In the genomic region with DNA sequence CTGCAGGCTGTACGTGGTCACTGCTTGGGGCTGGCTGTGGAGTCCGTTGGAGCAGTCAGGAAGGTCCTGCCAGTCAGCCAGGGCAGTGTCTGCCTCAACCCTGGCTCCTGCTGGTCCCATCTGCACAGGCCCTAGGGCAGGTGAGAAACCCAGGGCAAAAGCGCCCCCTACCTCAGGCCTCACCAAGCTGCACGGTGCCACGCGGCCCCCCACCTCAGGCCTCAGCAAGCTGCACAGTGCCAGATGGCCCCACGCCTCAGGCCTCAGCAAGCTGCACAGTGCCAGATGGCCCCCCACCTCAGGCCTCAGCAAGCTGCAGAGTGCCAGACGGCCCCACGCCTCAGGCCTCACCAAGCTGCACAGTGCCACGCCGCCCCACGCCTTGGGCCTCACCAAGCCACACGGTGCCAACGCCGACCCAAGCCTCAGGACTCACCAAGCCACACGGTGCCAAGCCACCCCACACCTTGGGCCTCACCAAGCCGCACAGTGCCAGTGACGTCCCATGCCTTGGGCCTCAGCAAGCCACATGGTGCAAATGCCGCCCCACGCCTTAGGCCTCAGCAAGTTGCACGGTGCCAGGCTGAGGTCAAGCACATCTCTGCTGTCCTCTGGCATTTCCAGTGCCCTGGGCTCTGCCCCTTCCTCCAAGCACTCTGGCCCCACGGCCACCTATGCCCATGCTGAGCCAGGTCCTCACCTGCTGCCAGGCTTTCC, we compare ENCODE assay signal across 10 cellular contexts. TPM values are rescaled to one million over a fixed set of nuclear protein-coding genes. Genes with fewer than 3 reads are reported as not detected.
DNase-seq lines count a peak whose midpoint lies in the region; ATAC-seq and TF ChIP-seq lines count a peak whose summit lies in the region.
"Had no signal": no experiment of that assay in that cellular context is flagged by ENCODE, and none has a peak within 500 bp of the region (broad histone marks: within the 10 kb centered on the region; RNA-seq: fewer than 3 reads in every experiment).

No MANE protein-coding gene starts in this region.

- no peaks in the 10 kb centered on the region for H3K36me3 ChIP-seq in SU-DHL-6 (ENCODE audit: low read length)

- TF ChIP-seq CTCF in SU-DHL-6 (IDR thresholded peaks at IDR 0.05; ENCODE audit: insufficient read depth, low read length, poor library complexity, severe bottlenecking) = peak; percentile 27

- no peaks in the 10 kb centered on the region for H3K9me2 ChIP-seq in SU-DHL-6 (replicated peaks; ENCODE audit: insufficient read depth, low read length)

- peaks cover 0 to 4% (median 2%) of the 10 kb centered on the region in 3 donors for H3K27me3 Mint-ChIP-seq in immature natural killer cell (ENCODE audit: low read depth in 3 of 3)

- no peaks in the 10 kb centered on the region for H3K27me3 ChIP-seq in SU-DHL-6 (ENCODE audit: low read length)
- H3K27me3 ChIP-seq: ascending aorta had no signal

- peak overlapping the region in 2 of 6 donors; percentile 17 to 29 for H3K27ac Mint-ChIP-seq in immature natural killer cell

- H3K4me2 ChIP-seq in SU-DHL-6 (ENCODE audit: low read depth, low read length, poor library complexity, severe bottlenecking) = no peak overlapping the region

- no peak overlapping the region for H2AFZ ChIP-seq in SU-DHL-6 (ENCODE audit: low read depth, low read length, severe bottlenecking)

- DNase-seq in stimulated activated CD4-positive, alpha-beta T cell treated with anti-CD3 and anti-CD28 coated beads, Interleukin-4, amount 100 ng/mL, for 24 hours = peak; percentile 26
- no peak for DNase-seq in stimulated activated CD4-positive, alpha-beta T cell treated with anti-CD3 and anti-CD28 coated beads, Interleukin-4, amount 100 ng/mL, for 4 hours
- DNase-seq in dermis blood vessel endothelial cell (peak; percentile 44), HPDE6-E6E7 (ENCODE audit: extremely low spot score) (no peak), immature natural killer cell (no peak)
- DNase-seq: SW 1271 had no signal

- no peaks in the 10 kb centered on the region for H4K20me1 ChIP-seq in SU-DHL-6 (ENCODE audit: low read depth, low read length)

- ATAC-seq in HG03439 (IDR thresholded peaks at IDR 0.05; ENCODE audit: unreplicated experiment) = no peak
- ATAC-seq in HG03139 (IDR thresholded peaks at IDR 0.05; ENCODE audit: unreplicated experiment) = no peak

- H3K79me2 ChIP-seq in SU-DHL-6 (ENCODE audit: insufficient read depth, low read length) = no peaks in the 10 kb centered on the region

- H3K9me3 ChIP-seq in SU-DHL-6 (ENCODE audit: insufficient read depth, low read length) = no peaks in the 10 kb centered on the region
- H3K9me3 ChIP-seq: ascending aorta had no signal

- no peak overlapping the region for H3K9ac ChIP-seq in SU-DHL-6 (ENCODE audit: low read length)

- no peaks in the 10 kb centered on the region for H3K36me3 Mint-ChIP-seq in immature natural killer cell

- H3K4me1 Mint-ChIP-seq in immature natural killer cell = peaks cover 52 to 63% of the 10 kb centered on the region in 2 donors

- no peak overlapping the region for H3K4me3 ChIP-seq in SU-DHL-6 (ENCODE audit: insufficient read depth, low read length, poor library complexity, severe bottlenecking)
- H3K4me3 ChIP-seq: ascending aorta had no signal

- no peaks in the 10 kb centered on the region for H3K9me3 Mint-ChIP-seq in immature natural killer cell

- no peak overlapping the region for H3K27ac ChIP-seq in SU-DHL-6 (ENCODE audit: low read depth, low read length)
- H3K27ac ChIP-seq: ascending aorta had no signal

- H3K4me3 Mint-ChIP-seq in immature natural killer cell = no peak overlapping the region

- no peaks in the 10 kb centered on the region for H3F3A ChIP-seq in SU-DHL-6 (ENCODE audit: insufficient read depth)

RNA-seq across cellular contexts. Expression of a gene that starts 5.5 kb away (rescaled TPM):
- 97.4 and 107 TPM in 2 replicates for total RNA-seq in dermis blood vessel endothelial cell
- 10 to 100 TPM; 23.0 to 41.0 (median 38.3) TPM for polyA plus RNA-seq in immature natural killer cell

RNA-seq across cellular contexts. Expression of a gene that starts 45.8 kb away (rescaled TPM):
- total RNA-seq in dermis blood vessel endothelial cell = 19.7 and 21.3 TPM in 2 replicates
- 10 to 100 TPM; 12.0 to 16.4 (median 12.3) TPM for polyA plus RNA-seq in immature natural killer cell

RNA-seq across cellular contexts. Expression of a gene that starts 50.2 kb away (rescaled TPM):
- 0.09 TPM in 1 of 2 replicates, not detected in the other for total RNA-seq in dermis blood vessel endothelial cell
- not detected for polyA plus RNA-seq in immature natural killer cell
- total RNA-seq: ascending aorta had no signal

Comparison
In these comparisons a context has a peak if more than half of its experiments do, and no peak if none do; other contexts are left out.
1. DNase-seq: peak in stimulated activated CD4-positive, alpha-beta T cell treated with anti-CD3 and anti-CD28 coated beads, Interleukin-4, amount 100 ng/mL, for 24 hours (single experiment) and dermis blood vessel endothelial cell (single experiment); none in stimulated activated CD4-positive, alpha-beta T cell treated with anti-CD3 and anti-CD28 coated beads, Interleukin-4, amount 100 ng/mL, for 4 hours (0 of 2), HPDE6-E6E7 (single experiment) and immature natural killer cell (0 of 3).